Comparison of ENCODE assay signal across 15 cellular contexts in genomic region chr9:81292056-81292805, GRCh38.
A peak's percentile ranks its signal among the peaks of the same experiment; 100 is the strongest.
DNase-seq lines count a peak whose midpoint lies in the region; ATAC-seq, FAIRE-seq and TF ChIP-seq lines count a peak whose summit lies in the region.
"Had no signal": no experiment of that assay in that cellular context is flagged by ENCODE, and none has a peak within 500 bp of the region (broad histone marks: within the 10 kb centered on the region; RNA-seq: fewer than 3 reads in every experiment).

No MANE protein-coding gene starts in this region.

- no peak for TF ChIP-seq RAD21 in HepG2 (CRISPR knock-in tag; IDR thresholded peaks at IDR 0.05)

- H3K4me1 Mint-ChIP-seq in endodermal cell = peaks cover 6% of the 10 kb centered on the region
- H3K4me1 Mint-ChIP-seq: IgD-negative memory B cell had no signal

- peak overlapping the region; percentile 91 for H3K27ac Mint-ChIP-seq in endodermal cell
- no peak overlapping the region for H3K27ac Mint-ChIP-seq in activated naive CD4-positive, alpha-beta T cell treated with anti-CD3 and anti-CD28 coated beads, Interleukin-2, amount 50 U/mL, for 72 hours
- H3K27ac Mint-ChIP-seq: IgD-negative memory B cell had no signal

- POLR2A ChIA-PET in HepG2 (lab: Yijun Ruan, JAX) = no interaction called here

- TF ChIP-seq CTCF in HepG2 (CRISPR knock-in tag; IDR thresholded peaks at IDR 0.05) (no peak), right lobe of liver (IDR thresholded peaks at IDR 0.05) (no peak), endodermal cell (conservative IDR thresholded peaks at IDR 0.05) (peak; percentile 40), retinal pigment epithelial cell (conservative IDR thresholded peaks at IDR 0.05; ENCODE audit: low read depth, low read length) (no peak)

- H3K9me3 Mint-ChIP-seq in endodermal cell = peaks cover 8% of the 10 kb centered on the region
- peaks cover 25 to 29% of the 10 kb centered on the region in 2 donors for H3K9me3 Mint-ChIP-seq in activated naive CD4-positive, alpha-beta T cell treated with anti-CD3 and anti-CD28 coated beads, Interleukin-2, amount 50 U/mL, for 72 hours

- H3K4me3 Mint-ChIP-seq in endodermal cell = no peak overlapping the region
- H3K4me3 Mint-ChIP-seq: IgD-negative memory B cell had no signal

- DNase-seq in HepG2 (ENCODE audit: low spot score) (no peak), right lobe of liver (no peak), MV-4-11 (lab: John Stamatoyannopoulos, UW) (peak; percentile 34), endodermal cell (peak; percentile 89), retinal pigment epithelial cell (ENCODE audit: low read depth) (peak; percentile 61), HK-2 (ENCODE audit: unreplicated experiment) (no peak)
- DNase-seq in activated naive CD4-positive, alpha-beta T cell treated with anti-CD3 and anti-CD28 coated beads, Interleukin-2, amount 50 U/mL, for 72 hours (ENCODE audit: low spot score in 2 of 2) = no peak
- DNase-seq: DMS53, NCI-H1436, NCI-H2029, NCI-H524, SHP77 treated with DMSO at 0.1 percent for 48 hours had no signal

- H3K9ac ChIP-seq in HepG2 (ENCODE audit: insufficient read depth, low read depth, low read length) = no peak overlapping the region
- H3K9ac ChIP-seq in endodermal cell (ENCODE audit: extremely low read depth, low read length, poor library complexity, severe bottlenecking) = no peak overlapping the region

- H3K4me3 ChIP-seq in HepG2 (replicated peaks in 1 of 3; ENCODE audit: insufficient read depth in 1 of 3, low read depth in 2 of 3, low read length in 3 of 3) (no peak overlapping the region), right lobe of liver (no peak overlapping the region), endodermal cell (ENCODE audit: low read length) (no peak overlapping the region), retinal pigment epithelial cell (ENCODE audit: low read length) (no peak overlapping the region)

- H3K4me1 ChIP-seq in HepG2 (ENCODE audit: insufficient read depth, low read length) (peaks cover 8% of the 10 kb centered on the region; the same call in 1 of the 2 replicates), right lobe of liver (no peaks in the 10 kb centered on the region), endodermal cell (ENCODE audit: control insufficient read depth, insufficient read depth, low read length) (no peaks in the 10 kb centered on the region)

- no peaks in the 10 kb centered on the region for H4K20me1 ChIP-seq in HepG2 (ENCODE audit: insufficient read depth, low read length)

- intact Hi-C loops in HepG2 (cut with micrococcal nuclease; ENCODE audit: unreplicated experiment) = no loop called here
- intact Hi-C loops in right lobe of liver (cut with DNase I) = no loop called here

- TF ChIP-seq EP300 in HepG2 (IDR thresholded peaks at IDR 0.05; ENCODE audit: low read depth in 2 of 2, low read length in 2 of 2) (no peak), HepG2 (CRISPR knock-in tag; IDR thresholded peaks at IDR 0.05; ENCODE audit: borderline replicate concordance) (no peak)

- no peak for FAIRE-seq in HepG2 (lab: Jason Lieb, UNC)

- H3K4me2 ChIP-seq in HepG2 (ENCODE audit: low read depth, low read length) = peak overlapping the region; percentile 23; the same call in 1 of the 2 replicates

- in situ Hi-C loops in HepG2 (cut with HindIII; ENCODE audit: extremely low pct_ligation_motif_present, low pct_unique_long_range_greater_than_20kb) = no loop called here

- H3K27ac ChIP-seq in HepG2 (ENCODE audit: extremely low read length, insufficient read depth, low read length) (no peak overlapping the region), right lobe of liver (no peak overlapping the region), endodermal cell (ENCODE audit: low read depth, low read length) (no peak overlapping the region)
- H3K27ac ChIP-seq: C4-2B had no signal

- no peaks in the 10 kb centered on the region for H3K9me3 ChIP-seq in HepG2 (ENCODE audit: low read length)
- no peaks in the 10 kb centered on the region for H3K9me3 ChIP-seq in right lobe of liver
- peaks cover under 1% of the 10 kb centered on the region for H3K9me3 ChIP-seq in endodermal cell (ENCODE audit: control insufficient read depth, low read length)

- H2AFZ ChIP-seq in HepG2 (ENCODE audit: low read length) = peak overlapping the region; percentile 27

- BruUV-seq in HepG2 (replicated peaks; lab: Mats Ljungman, UMichigan) = no TSS peak

- CTCF ChIA-PET in HepG2 (lab: Yijun Ruan, JAX; ENCODE audit: low intra/inter-chr PET ratio, low total read pairs) = no interaction called here

- no CpG with 5 or more reads among the region's 7 CpGs for WGBS in HepG2 (ENCODE audit: low lambda C conversion rate)
- WGBS in right lobe of liver (ENCODE audit: insufficient coverage, low coverage, low lambda C conversion rate, missing lambda C conversion rate) = 100% methylated on average over 1 of the region's 7 CpGs
- WGBS in endodermal cell (ENCODE audit: insufficient coverage in 1 of 2, insufficient read length in 1 of 2), 2 experiments = 78 to 100% methylated on average over 2 to 7 of the region's 7 CpGs

- H3K36me3 ChIP-seq in HepG2 (replicated peaks in 1 of 2; ENCODE audit: control insufficient read depth in 1 of 2, insufficient read depth in 2 of 2, low read length in 2 of 2) (no peaks in the 10 kb centered on the region), right lobe of liver (no peaks in the 10 kb centered on the region), endodermal cell (ENCODE audit: control insufficient read depth, insufficient read depth, low read length) (no peaks in the 10 kb centered on the region)

- H3K79me2 ChIP-seq in HepG2 (ENCODE audit: insufficient read depth, low read length) = no peaks in the 10 kb centered on the region

- TF ChIP-seq POLR2A in HepG2 (IDR thresholded peaks at IDR 0.05; ENCODE audit: insufficient read depth in 1 of 2, low read depth in 2 of 2, low read length in 2 of 2) = no peak
- no peak for TF ChIP-seq POLR2A in right lobe of liver (IDR thresholded peaks at IDR 0.05)

- no peak; the same call in 2 of the 3 replicates for ATAC-seq in HepG2
- no peak for ATAC-seq in right lobe of liver
- ATAC-seq in activated naive CD4-positive, alpha-beta T cell treated with anti-CD3 and anti-CD28 coated beads, Interleukin-2, amount 50 U/mL, for 72 hours = no peak
- no peak for ATAC-seq in HG03097 (IDR thresholded peaks at IDR 0.05; ENCODE audit: low FRiP score, unreplicated experiment)

- H3K36me3 Mint-ChIP-seq in endodermal cell (ENCODE audit: low read depth) = no peaks in the 10 kb centered on the region
- H3K36me3 Mint-ChIP-seq in activated naive CD4-positive, alpha-beta T cell treated with anti-CD3 and anti-CD28 coated beads, Interleukin-2, amount 50 U/mL, for 72 hours = no peaks in the 10 kb centered on the region

- H3K27me3 ChIP-seq in HepG2 (ENCODE audit: control insufficient read depth in 1 of 2, insufficient read depth in 2 of 2, low read length in 2 of 2) (peaks cover 0 to 3% of the 10 kb centered on the region in 2 experiments; a peak in 1 of 5 replicates), right lobe of liver (no peaks in the 10 kb centered on the region), endodermal cell (ENCODE audit: control insufficient read depth, insufficient read depth, low read length, poor library complexity, severe bottlenecking) (no peaks in the 10 kb centered on the region)

- peaks cover 4% of the 10 kb centered on the region for H3K27me3 Mint-ChIP-seq in endodermal cell (ENCODE audit: insufficient read depth)
- H3K27me3 Mint-ChIP-seq: IgD-negative memory B cell had no signal

TF ChIP-seq in HepG2, 621 proteins besides CTCF, POLR2A, EP300 and RAD21 (continues in another document):
- TF ChIP-seq PHF20 (CRISPR knock-in tag; IDR thresholded peaks at IDR 0.05) (no peak), ESRRA (CRISPR knock-in tag; IDR thresholded peaks at IDR 0.05; ENCODE audit: low read depth) (no peak), ZNF577 (CRISPR knock-in tag; IDR thresholded peaks at IDR 0.05; ENCODE audit: borderline replicate concordance, low read depth) (no peak), CHCHD3 (CRISPR knock-in tag; IDR thresholded peaks at IDR 0.05) (no peak), NR2F2 (IDR thresholded peaks at IDR 0.05; ENCODE audit: borderline replicate concordance, low read depth) (no peak), ZNF790 (CRISPR knock-in tag; IDR thresholded peaks at IDR 0.05; ENCODE audit: borderline replicate concordance) (no peak), WIZ (CRISPR knock-in tag; IDR thresholded peaks at IDR 0.05) (no peak), MAX (IDR thresholded peaks at IDR 0.05) (no peak), NFE2L2 (IDR thresholded peaks at IDR 0.05; ENCODE audit: low read length) (peak; percentile 36; the same call in 1 of the 2 replicates), ZNF574 (CRISPR knock-in tag; IDR thresholded peaks at IDR 0.05) (0 out of 2 replicates have a peak, but pooled peaks have one; percentile 27), GTF2F1 (IDR thresholded peaks at IDR 0.05; ENCODE audit: low read length) (no peak), RNF2 (conservative IDR thresholded peaks at IDR 0.05; ENCODE audit: low read depth) (no peak), CBX5 (CRISPR knock-in tag; IDR thresholded peaks at IDR 0.05; ENCODE audit: borderline replicate concordance) (no peak), YY1 (IDR thresholded peaks at IDR 0.05; ENCODE audit: insufficient read depth, insufficient replicate concordance, low read depth, low read length) (no peak), ZNF557 (CRISPR knock-in tag; IDR thresholded peaks at IDR 0.05) (no peak), NFRKB (IDR thresholded peaks at IDR 0.05) (no peak)

Comparison
In these comparisons a context has a peak if more than half of its experiments do, and no peak if none do; other contexts are left out.
1. DNase-seq: peak in MV-4-11 (single experiment), endodermal cell (single experiment) and retinal pigment epithelial cell (single experiment); none in HepG2 (single experiment), right lobe of liver (0 of 3), activated naive CD4-positive, alpha-beta T cell treated with anti-CD3 and anti-CD28 coated beads, Interleukin-2, amount 50 U/mL, for 72 hours (0 of 2) and HK-2 (single experiment).